ENCODE assay signal across 16 cellular contexts in the genomic region with DNA sequence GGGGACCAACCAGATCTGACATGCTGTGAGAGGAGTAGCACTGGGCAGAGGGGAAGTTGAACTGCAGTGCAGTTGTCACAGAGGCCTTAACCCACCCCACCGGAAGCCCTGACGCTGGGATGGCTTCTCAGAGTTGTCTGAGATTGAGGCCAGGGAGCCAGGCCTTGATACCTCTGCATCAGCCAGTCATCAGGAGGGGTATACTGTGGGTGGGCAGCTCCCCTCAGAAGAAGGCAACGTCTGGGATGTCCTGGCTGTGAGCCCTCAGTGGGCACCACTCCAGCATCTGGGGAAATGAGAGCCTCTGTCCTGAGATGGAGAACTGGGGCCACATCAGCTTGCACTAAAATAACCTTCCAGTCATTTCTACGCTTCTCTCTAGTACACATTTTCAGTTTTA. TPM values are rescaled to one million over a fixed set of nuclear protein-coding genes. Genes with fewer than 3 reads are reported as not detected.
A peak's percentile ranks its signal among the peaks of the same experiment; 100 is the strongest.
DNase-seq lines count a peak whose midpoint lies in the region; ATAC-seq and TF ChIP-seq lines count a peak whose summit lies in the region.
"Had no signal": no experiment of that assay in that cellular context is flagged by ENCODE, and none has a peak within 500 bp of the region (broad histone marks: within the 10 kb centered on the region; RNA-seq: fewer than 3 reads in every experiment).

No MANE protein-coding gene starts in this region.

- H3K27me3 ChIP-seq in GM06990 (replicated peaks; ENCODE audit: control insufficient read depth, insufficient read depth, low read length) (no peaks in the 10 kb centered on the region), thyroid gland (no peaks in the 10 kb centered on the region), brain microvascular endothelial cell (replicated peaks) (no peaks in the 10 kb centered on the region)
- H3K27me3 ChIP-seq in CD4-positive, alpha-beta memory T cell (ENCODE audit: insufficient read depth, low read length) = no peaks in the 10 kb centered on the region
- H3K27me3 ChIP-seq: stomach, vagina had no signal

- H3K9me3 Mint-ChIP-seq in CD4-positive, alpha-beta memory T cell = no peaks in the 10 kb centered on the region
- H3K9me3 Mint-ChIP-seq: naive B cell; T-helper 1 cell treated with Interleukin-12 subunit alpha and Interleukin-12 subunit beta and Interleukin-4 antibody, amounts not matched to agents 30 μg/mL and 1 μg/mL, for 36 hours had no signal

- CTCF ChIA-PET in CD4-positive, alpha-beta memory T cell (lab: Charles Lee; ENCODE audit: partially characterized antibody) = no interaction called here

- no peak for TF ChIP-seq POLR2A in thyroid gland (IDR thresholded peaks at IDR 0.05)

- no peak overlapping the region for H3K27ac Mint-ChIP-seq in CD4-positive, alpha-beta memory T cell
- H3K27ac Mint-ChIP-seq: T-helper 1 cell treated with Interleukin-12 subunit alpha and Interleukin-12 subunit beta and Interleukin-4 antibody, amounts not matched to agents 30 μg/mL and 1 μg/mL, for 36 hours had no signal

- POLR2A ChIA-PET in CD4-positive, alpha-beta memory T cell (lab: Charles Lee; ENCODE audit: partially characterized antibody) = no interaction called here

- ATAC-seq in GM19025 (IDR thresholded peaks at IDR 0.05; ENCODE audit: low read depth, unreplicated experiment) (peak; percentile 56), HG02884 (IDR thresholded peaks at IDR 0.05; ENCODE audit: unreplicated experiment) (peak; percentile 44), HG03135 (IDR thresholded peaks at IDR 0.05; ENCODE audit: unreplicated experiment) (no peak)

- no peaks in the 10 kb centered on the region for H3K36me3 Mint-ChIP-seq in CD4-positive, alpha-beta memory T cell
- H3K36me3 Mint-ChIP-seq: naive B cell had no signal

- DNase-seq in GM06990 (ENCODE audit: extremely low read depth, insufficient read length) (peak; percentile 52), thyroid gland (no peak), brain microvascular endothelial cell (no peak)
- no peak for DNase-seq in CD4-positive, alpha-beta memory T cell
- DNase-seq: activated CD4-positive, CD25-positive, alpha-beta regulatory T cell; activated effector memory CD4-positive, alpha-beta T cell treated with Interleukin-2 at 50 U/mL for 16 hours; foreskin fibroblast; naive B cell; stimulated activated CD4-positive, alpha-beta T cell treated with anti-CD3 and anti-CD28 coated beads, Interleukin-12 subunit alpha, Interleukin-12 subunit beta, amount 100 ng/mL, for 4 hours; stomach had no signal

- H3K4me3 Mint-ChIP-seq in CD4-positive, alpha-beta memory T cell = no peak overlapping the region
- H3K4me3 Mint-ChIP-seq: naive B cell; T-helper 1 cell treated with Interleukin-12 subunit alpha and Interleukin-12 subunit beta and Interleukin-4 antibody, amounts not matched to agents 30 μg/mL and 1 μg/mL, for 36 hours had no signal

- H3K27ac ChIP-seq in angular gyrus (ENCODE audit: low read depth, low read length) = peak overlapping the region; percentile 56
- H3K27ac ChIP-seq in CD4-positive, alpha-beta memory T cell (ENCODE audit: low read depth, low read length) = no peak overlapping the region
- H3K27ac ChIP-seq in thyroid gland = no peak overlapping the region
- no peak overlapping the region for H3K27ac ChIP-seq in brain microvascular endothelial cell
- H3K27ac ChIP-seq: stomach, vagina had no signal

- H3K4me3 ChIP-seq in GM06990 (replicated peaks; ENCODE audit: low read depth, low read length) (no peak overlapping the region), thyroid gland (replicated peaks in 1 of 3) (no peak overlapping the region), brain microvascular endothelial cell (ENCODE audit: low read depth, low read length) (no peak overlapping the region)
- no peak overlapping the region for H3K4me3 ChIP-seq in CD4-positive, alpha-beta memory T cell (ENCODE audit: low read length in 2 of 2)
- H3K4me3 ChIP-seq: stomach, vagina had no signal

- WGBS in thyroid gland, 2 donors = 76 to 92% methylated on average over 3 to 4 of the region's 4 CpGs

- no peak for TF ChIP-seq CTCF in GM06990 (IDR thresholded peaks at IDR 0.05; ENCODE audit: insufficient read depth, low read length, poor library complexity, severe bottlenecking)
- no peak for TF ChIP-seq CTCF in thyroid gland (IDR thresholded peaks at IDR 0.05)
- no peak for TF ChIP-seq CTCF in brain microvascular endothelial cell (IDR thresholded peaks at IDR 0.05; ENCODE audit: low read depth, low read length, missing control alignments)

- H3K36me3 ChIP-seq in GM06990 (ENCODE audit: control insufficient read depth, insufficient read depth, low read length) (no peaks in the 10 kb centered on the region), thyroid gland (no peaks in the 10 kb centered on the region), brain microvascular endothelial cell (replicated peaks) (no peaks in the 10 kb centered on the region)
- H3K36me3 ChIP-seq in CD4-positive, alpha-beta memory T cell (ENCODE audit: insufficient read depth, low read length) = no peaks in the 10 kb centered on the region
- H3K36me3 ChIP-seq: stomach, vagina had no signal

- intact Hi-C loops in CD4-positive, alpha-beta memory T cell (cut with micrococcal nuclease) = no loop called here
- intact Hi-C loops in thyroid gland (cut with DNase I) = no loop called here

- H3K4me1 Mint-ChIP-seq in CD4-positive, alpha-beta memory T cell = no peaks in the 10 kb centered on the region

- in situ Hi-C loops in brain microvascular endothelial cell (cut with HindIII; ENCODE audit: low pct_ligation_motif_present, low sequenced_read_pairs) = no loop called here

- H3K27me3 Mint-ChIP-seq in CD4-positive, alpha-beta memory T cell = no peaks in the 10 kb centered on the region
- H3K27me3 Mint-ChIP-seq: naive B cell had no signal

- no peaks in the 10 kb centered on the region for H3K4me1 ChIP-seq in CD4-positive, alpha-beta memory T cell (ENCODE audit: insufficient read depth, low read length)
- peaks cover 25% of the 10 kb centered on the region in 2 donors for H3K4me1 ChIP-seq in thyroid gland

- H3K9me3 ChIP-seq in CD4-positive, alpha-beta memory T cell (ENCODE audit: control insufficient read depth in 1 of 2, low read length in 2 of 2) = no peaks in the 10 kb centered on the region
- H3K9me3 ChIP-seq in thyroid gland = no peaks in the 10 kb centered on the region
- H3K9me3 ChIP-seq: stomach, vagina had no signal

RNA-seq across cellular contexts. Expression of a gene that starts 47.9 kb away (rescaled TPM):
- 1 to 10 TPM; 1.0 to 1.2 TPM for total RNA-seq in CD4-positive, alpha-beta memory T cell
- under 1 TPM; 0.39 to 0.49 TPM for polyA plus RNA-seq in CD4-positive, alpha-beta memory T cell
- 10 to 100 TPM; 29.6 to 46.7 (median 37.0) TPM for total RNA-seq in thyroid gland

Comparison
In these comparisons a context has a peak if more than half of its experiments do, and no peak if none do; other contexts are left out.
1. RNA of a gene that starts 47.9 kb away (total RNA-seq): 29.6 to 46.7 TPM in thyroid gland; 1.0 to 1.2 TPM in CD4-positive, alpha-beta memory T cell; every median in the first group is over 10 times any median in the second.